ENCODE assay signal across 8 cellular contexts in genomic region chr5:146565764-146566163, GRCh38. TPM values are rescaled to one million over a fixed set of nuclear protein-coding genes. Genes with fewer than 3 reads are reported as not detected.
DNase-seq lines count a peak whose midpoint lies in the region; ATAC-seq and TF ChIP-seq lines count a peak whose summit lies in the region.

No MANE protein-coding gene starts in this region.

- TF ChIP-seq CTCF in nephron progenitor cell (IDR thresholded peaks at IDR 0.05) (peak; percentile 56), upper lobe of right lung (IDR thresholded peaks at IDR 0.05) (peak; percentile 45)

- no peaks in the 10 kb centered on the region for H3K4me1 ChIP-seq in upper lobe of right lung

- no peaks in the 10 kb centered on the region for H3K9me3 ChIP-seq in upper lobe of right lung

- H3K36me3 ChIP-seq in upper lobe of right lung = no peaks in the 10 kb centered on the region

- ATAC-seq in GM19467 (IDR thresholded peaks at IDR 0.05; ENCODE audit: unreplicated experiment) (peak; percentile 99), HG03469 (IDR thresholded peaks at IDR 0.05; ENCODE audit: unreplicated experiment) (peak; percentile 96), upper lobe of right lung (peak; percentile 88)
- ATAC-seq in activated CD8-positive, alpha-beta memory T cell treated with anti-CD3 and anti-CD28 coated beads, Interleukin-2, amount 10 ng/mL, durations not matched to agents 7 days and 5 days = peak; percentile 99

- no peaks in the 10 kb centered on the region for H3K36me3 Mint-ChIP-seq in activated CD8-positive, alpha-beta memory T cell treated with anti-CD3 and anti-CD28 coated beads, Interleukin-2, amount 10 ng/mL, durations not matched to agents 7 days and 5 days
- no peaks in the 10 kb centered on the region for H3K36me3 Mint-ChIP-seq in nephron progenitor cell (ENCODE audit: low read depth)

- H3K4me1 Mint-ChIP-seq in activated CD8-positive, alpha-beta memory T cell treated with anti-CD3 and anti-CD28 coated beads, Interleukin-2, amount 10 ng/mL, durations not matched to agents 7 days and 5 days = peaks cover 4% of the 10 kb centered on the region
- peaks cover 11% of the 10 kb centered on the region for H3K4me1 Mint-ChIP-seq in nephron progenitor cell

- no peak overlapping the region for H3K4me3 Mint-ChIP-seq in activated CD8-positive, alpha-beta memory T cell treated with anti-CD3 and anti-CD28 coated beads, Interleukin-2, amount 10 ng/mL, durations not matched to agents 7 days and 5 days
- no peak overlapping the region for H3K4me3 Mint-ChIP-seq in nephron progenitor cell

- peaks cover 3% of the 10 kb centered on the region for H3K27me3 Mint-ChIP-seq in activated CD8-positive, alpha-beta memory T cell treated with anti-CD3 and anti-CD28 coated beads, Interleukin-2, amount 10 ng/mL, durations not matched to agents 7 days and 5 days
- peaks cover 3% of the 10 kb centered on the region for H3K27me3 Mint-ChIP-seq in nephron progenitor cell (ENCODE audit: low read depth, poor library complexity)

- CTCF ChIA-PET in activated CD8-positive, alpha-beta memory T cell treated with anti-CD3 and anti-CD28 coated beads, Interleukin-2, amount 10 ng/mL, durations not matched to agents 7 days and 5 days (lab: Charles Lee) = interaction anchor here (0.9 to 3.3 kb wide), 6 partner anchors 23 to 623 kb away, joined by 3 to 34 read pairs (median 6); partner anchors contain the start of gene GPR151

- no peak overlapping the region for H3K27ac ChIP-seq in upper lobe of right lung

- H3K9me3 Mint-ChIP-seq in activated CD8-positive, alpha-beta memory T cell treated with anti-CD3 and anti-CD28 coated beads, Interleukin-2, amount 10 ng/mL, durations not matched to agents 7 days and 5 days (ENCODE audit: low read depth) = no peaks in the 10 kb centered on the region
- peaks cover 7% of the 10 kb centered on the region for H3K9me3 Mint-ChIP-seq in nephron progenitor cell

- H3K4me3 ChIP-seq in upper lobe of right lung = no peak overlapping the region

- intact Hi-C loops in upper lobe of right lung (cut with DNase I) = no loop called here

- H3K27ac Mint-ChIP-seq in activated CD8-positive, alpha-beta memory T cell treated with anti-CD3 and anti-CD28 coated beads, Interleukin-2, amount 10 ng/mL, durations not matched to agents 7 days and 5 days = no peak overlapping the region
- no peak overlapping the region for H3K27ac Mint-ChIP-seq in nephron progenitor cell

- TF ChIP-seq POLR2A in erythroblast (IDR thresholded peaks at IDR 0.05; ENCODE audit: low read length) = no peak

- DNase-seq in DMS114 treated with DMSO at 0.1 percent for 48 hours (lab: John Stamatoyannopoulos, UW; ENCODE audit: unreplicated experiment) (peak; percentile 57), NCI-H510A (lab: John Stamatoyannopoulos, UW) (peak; percentile 25), erythroblast (lab: John Stamatoyannopoulos, UW) (peak; percentile 41 to 53), nephron progenitor cell (peak; percentile 57), upper lobe of right lung (no peak)
- DNase-seq in activated CD8-positive, alpha-beta memory T cell treated with anti-CD3 and anti-CD28 coated beads, Interleukin-2, amount 10 ng/mL, durations not matched to agents 7 days and 5 days = peak; percentile 73

- H3K27me3 ChIP-seq in upper lobe of right lung = no peaks in the 10 kb centered on the region

RNA-seq across cellular contexts. Expression of gene GPR151, which starts 49.8 kb away (rescaled TPM):
- not detected for total RNA-seq in activated CD8-positive, alpha-beta memory T cell treated with anti-CD3 and anti-CD28 coated beads, Interleukin-2, amount 10 ng/mL, durations not matched to agents 7 days and 5 days
- not detected for total RNA-seq in upper lobe of right lung
